ENCODE assay signal across 2 cellular contexts in the genomic region with DNA sequence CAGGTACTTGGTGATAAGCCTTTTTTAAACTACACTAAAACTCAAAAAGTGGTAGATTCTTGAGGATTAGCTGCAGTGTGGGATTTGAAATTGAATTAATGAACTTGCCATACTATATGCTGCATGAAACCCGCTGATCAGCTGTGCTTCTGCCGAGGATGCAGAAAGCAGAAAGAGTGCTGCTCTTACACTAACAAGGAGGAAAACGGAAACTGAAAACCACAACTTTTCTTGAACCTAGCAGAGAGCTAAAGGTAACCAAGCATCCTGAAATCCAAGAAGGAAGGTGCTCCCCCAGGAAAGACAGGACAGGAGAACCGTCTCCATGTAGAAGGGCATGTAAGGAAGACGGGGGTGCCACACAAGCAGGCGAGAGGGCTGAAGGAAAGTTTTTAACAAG.
TF ChIP-seq lines count a peak whose summit lies in the region.

No MANE protein-coding gene starts in this region.

TF ChIP-seq in GM23338, 12 proteins besides CTCF, POLR2A, EP300 and RAD21 (continues in another document):
- TF ChIP-seq ZNF462 (CRISPR knock-in tag; IDR thresholded peaks at IDR 0.05) = no peak
- no peak for TF ChIP-seq ZNF114 (CRISPR knock-in tag; IDR thresholded peaks at IDR 0.05)
- TF ChIP-seq CREB1 (CRISPR knock-in tag; IDR thresholded peaks at IDR 0.05; ENCODE audit: low read depth) = no peak
- no peak for TF ChIP-seq EZH2phosphoT487 (IDR thresholded peaks at IDR 0.05; ENCODE audit: unreplicated experiment)
- TF ChIP-seq, protein P1, sequence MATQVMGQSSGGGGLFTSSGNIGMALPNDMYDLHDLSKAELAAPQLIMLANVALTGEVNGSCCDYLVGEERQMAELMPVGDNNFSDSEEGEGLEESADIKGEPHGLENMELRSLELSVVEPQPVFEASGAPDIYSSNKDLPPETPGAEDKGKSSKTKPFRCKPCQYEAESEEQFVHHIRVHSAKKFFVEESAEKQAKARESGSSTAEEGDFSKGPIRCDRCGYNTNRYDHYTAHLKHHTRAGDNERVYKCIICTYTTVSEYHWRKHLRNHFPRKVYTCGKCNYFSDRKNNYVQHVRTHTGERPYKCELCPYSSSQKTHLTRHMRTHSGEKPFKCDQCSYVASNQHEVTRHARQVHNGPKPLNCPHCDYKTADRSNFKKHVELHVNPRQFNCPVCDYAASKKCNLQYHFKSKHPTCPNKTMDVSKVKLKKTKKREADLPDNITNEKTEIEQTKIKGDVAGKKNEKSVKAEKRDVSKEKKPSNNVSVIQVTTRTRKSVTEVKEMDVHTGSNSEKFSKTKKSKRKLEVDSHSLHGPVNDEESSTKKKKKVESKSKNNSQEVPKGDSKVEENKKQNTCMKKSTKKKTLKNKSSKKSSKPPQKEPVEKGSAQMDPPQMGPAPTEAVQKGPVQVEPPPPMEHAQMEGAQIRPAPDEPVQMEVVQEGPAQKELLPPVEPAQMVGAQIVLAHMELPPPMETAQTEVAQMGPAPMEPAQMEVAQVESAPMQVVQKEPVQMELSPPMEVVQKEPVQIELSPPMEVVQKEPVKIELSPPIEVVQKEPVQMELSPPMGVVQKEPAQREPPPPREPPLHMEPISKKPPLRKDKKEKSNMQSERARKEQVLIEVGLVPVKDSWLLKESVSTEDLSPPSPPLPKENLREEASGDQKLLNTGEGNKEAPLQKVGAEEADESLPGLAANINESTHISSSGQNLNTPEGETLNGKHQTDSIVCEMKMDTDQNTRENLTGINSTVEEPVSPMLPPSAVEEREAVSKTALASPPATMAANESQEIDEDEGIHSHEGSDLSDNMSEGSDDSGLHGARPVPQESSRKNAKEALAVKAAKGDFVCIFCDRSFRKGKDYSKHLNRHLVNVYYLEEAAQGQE (IDR thresholded peaks at IDR 0.05; ENCODE audit: unreplicated experiment) = no peak
- no peak for TF ChIP-seq POLR2AphosphoS5 (IDR thresholded peaks at IDR 0.05; ENCODE audit: low read depth)
- no peak for TF ChIP-seq EZH2 (IDR thresholded peaks at IDR 0.05; ENCODE audit: low read depth, unreplicated experiment)
- no peak for TF ChIP-seq STAT1 (IDR thresholded peaks at IDR 0.05; ENCODE audit: unreplicated experiment)
- no peak for TF ChIP-seq JUNB (IDR thresholded peaks at IDR 0.05; ENCODE audit: unreplicated experiment)
- no peak for TF ChIP-seq ZNF331 (CRISPR knock-in tag; IDR thresholded peaks at IDR 0.05; ENCODE audit: low read depth)

TF ChIP-seq in HepG2, 621 proteins besides CTCF, POLR2A, EP300 and RAD21:
- TF ChIP-seq ZFP37 (CRISPR knock-in tag; IDR thresholded peaks at IDR 0.05; ENCODE audit: borderline replicate concordance) (no peak), ZZZ3 (CRISPR knock-in tag; IDR thresholded peaks at IDR 0.05; ENCODE audit: borderline replicate concordance) (no peak), ZNF850 (CRISPR knock-in tag; conservative IDR thresholded peaks at IDR 0.05) (no peak), ZNF350 (CRISPR knock-in tag; IDR thresholded peaks at IDR 0.05; ENCODE audit: borderline replicate concordance, low read depth) (no peak), ZNF816 (CRISPR knock-in tag; IDR thresholded peaks at IDR 0.05; ENCODE audit: borderline replicate concordance) (no peak), ZNF883 (CRISPR knock-in tag; IDR thresholded peaks at IDR 0.05; ENCODE audit: not compliant biosample characterization) (no peak), ZBTB25 (CRISPR knock-in tag; IDR thresholded peaks at IDR 0.05) (no peak), ZNF740 (CRISPR knock-in tag; IDR thresholded peaks at IDR 0.05) (no peak), TIGD3 (CRISPR knock-in tag; IDR thresholded peaks at IDR 0.05; ENCODE audit: borderline replicate concordance) (no peak), AHR (CRISPR knock-in tag; IDR thresholded peaks at IDR 0.05) (no peak), HES4 (CRISPR knock-in tag; IDR thresholded peaks at IDR 0.05; ENCODE audit: borderline replicate concordance) (no peak), ATM (IDR thresholded peaks at IDR 0.05; ENCODE audit: borderline replicate concordance) (no peak), E2F1 (CRISPR knock-in tag; IDR thresholded peaks at IDR 0.05) (no peak), KMT2A (CRISPR knock-in tag; IDR thresholded peaks at IDR 0.05) (no peak), NFRKB (IDR thresholded peaks at IDR 0.05) (no peak), HMGXB3 (CRISPR knock-in tag; IDR thresholded peaks at IDR 0.05; ENCODE audit: borderline replicate concordance) (no peak)
- TF ChIP-seq, protein P2, sequence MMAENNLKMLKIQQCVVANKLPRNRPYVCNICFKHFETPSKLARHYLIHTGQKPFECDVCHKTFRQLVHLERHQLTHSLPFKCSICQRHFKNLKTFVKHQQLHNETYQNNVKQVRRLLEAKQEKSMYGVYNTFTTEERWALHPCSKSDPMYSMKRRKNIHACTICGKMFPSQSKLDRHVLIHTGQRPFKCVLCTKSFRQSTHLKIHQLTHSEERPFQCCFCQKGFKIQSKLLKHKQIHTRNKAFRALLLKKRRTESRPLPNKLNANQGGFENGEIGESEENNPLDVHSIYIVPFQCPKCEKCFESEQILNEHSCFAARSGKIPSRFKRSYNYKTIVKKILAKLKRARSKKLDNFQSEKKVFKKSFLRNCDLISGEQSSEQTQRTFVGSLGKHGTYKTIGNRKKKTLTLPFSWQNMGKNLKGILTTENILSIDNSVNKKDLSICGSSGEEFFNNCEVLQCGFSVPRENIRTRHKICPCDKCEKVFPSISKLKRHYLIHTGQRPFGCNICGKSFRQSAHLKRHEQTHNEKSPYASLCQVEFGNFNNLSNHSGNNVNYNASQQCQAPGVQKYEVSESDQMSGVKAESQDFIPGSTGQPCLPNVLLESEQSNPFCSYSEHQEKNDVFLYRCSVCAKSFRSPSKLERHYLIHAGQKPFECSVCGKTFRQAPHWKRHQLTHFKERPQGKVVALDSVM (CRISPR knock-in tag; IDR thresholded peaks at IDR 0.05) = no peak
- TF ChIP-seq, protein P3, sequence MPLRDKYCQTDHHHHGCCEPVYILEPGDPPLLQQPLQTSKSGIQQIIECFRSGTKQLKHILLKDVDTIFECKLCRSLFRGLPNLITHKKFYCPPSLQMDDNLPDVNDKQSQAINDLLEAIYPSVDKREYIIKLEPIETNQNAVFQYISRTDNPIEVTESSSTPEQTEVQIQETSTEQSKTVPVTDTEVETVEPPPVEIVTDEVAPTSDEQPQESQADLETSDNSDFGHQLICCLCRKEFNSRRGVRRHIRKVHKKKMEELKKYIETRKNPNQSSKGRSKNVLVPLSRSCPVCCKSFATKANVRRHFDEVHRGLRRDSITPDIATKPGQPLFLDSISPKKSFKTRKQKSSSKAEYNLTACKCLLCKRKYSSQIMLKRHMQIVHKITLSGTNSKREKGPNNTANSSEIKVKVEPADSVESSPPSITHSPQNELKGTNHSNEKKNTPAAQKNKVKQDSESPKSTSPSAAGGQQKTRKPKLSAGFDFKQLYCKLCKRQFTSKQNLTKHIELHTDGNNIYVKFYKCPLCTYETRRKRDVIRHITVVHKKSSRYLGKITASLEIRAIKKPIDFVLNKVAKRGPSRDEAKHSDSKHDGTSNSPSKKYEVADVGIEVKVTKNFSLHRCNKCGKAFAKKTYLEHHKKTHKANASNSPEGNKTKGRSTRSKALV (CRISPR knock-in tag; IDR thresholded peaks at IDR 0.05) = no peak
- TF ChIP-seq, protein P4, sequence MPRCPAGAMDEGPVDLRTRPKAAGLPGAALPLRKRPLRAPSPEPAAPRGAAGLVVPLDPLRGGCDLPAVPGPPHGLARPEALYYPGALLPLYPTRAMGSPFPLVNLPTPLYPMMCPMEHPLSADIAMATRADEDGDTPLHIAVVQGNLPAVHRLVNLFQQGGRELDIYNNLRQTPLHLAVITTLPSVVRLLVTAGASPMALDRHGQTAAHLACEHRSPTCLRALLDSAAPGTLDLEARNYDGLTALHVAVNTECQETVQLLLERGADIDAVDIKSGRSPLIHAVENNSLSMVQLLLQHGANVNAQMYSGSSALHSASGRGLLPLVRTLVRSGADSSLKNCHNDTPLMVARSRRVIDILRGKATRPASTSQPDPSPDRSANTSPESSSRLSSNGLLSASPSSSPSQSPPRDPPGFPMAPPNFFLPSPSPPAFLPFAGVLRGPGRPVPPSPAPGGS (CRISPR knock-in tag; IDR thresholded peaks at IDR 0.05) = no peak
